ENCODE assay signal across 1 cellular context in the genomic region with DNA sequence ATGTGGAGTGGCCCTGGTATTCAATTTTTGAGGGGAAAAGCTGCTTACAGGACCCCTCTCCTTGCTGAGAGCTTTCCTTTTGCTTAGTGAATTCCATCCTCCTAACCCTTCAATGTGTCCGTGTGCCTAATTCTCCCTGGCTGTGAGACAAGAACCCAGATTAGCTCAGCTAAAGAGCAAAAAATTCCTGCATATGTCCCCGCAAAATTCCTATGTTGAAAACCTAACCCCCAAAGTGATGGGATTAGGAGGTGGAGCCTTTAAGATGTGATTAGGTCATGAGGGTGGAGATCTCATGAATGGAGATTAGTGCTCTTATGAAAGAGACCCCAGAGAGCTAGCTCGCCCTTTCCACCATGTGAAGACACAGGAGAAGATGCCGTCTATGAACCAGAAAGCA.
TF ChIP-seq lines count a peak whose summit lies in the region.

No MANE protein-coding gene starts in this region.

TF ChIP-seq in endothelial cell of umbilical vein, 7 proteins besides CTCF, POLR2A, EP300 and RAD21:
- TF ChIP-seq POLR2AphosphoS5 (IDR thresholded peaks at IDR 0.05; ENCODE audit: insufficient read depth, low read depth, low read length) (no peak), EZH2 (IDR thresholded peaks at IDR 0.05; ENCODE audit: borderline replicate concordance, low read depth, low read length, severe bottlenecking) (no peak)
